Comparison of ENCODE assay signal across 11 cellular contexts in genomic region chr10:93124580-93125318, GRCh38. TPM values are rescaled to one million over a fixed set of nuclear protein-coding genes. Genes with fewer than 3 reads are reported as not detected.
A peak's percentile ranks its signal among the peaks of the same experiment; 100 is the strongest.
DNase-seq lines count a peak whose midpoint lies in the region; ATAC-seq, FAIRE-seq and TF ChIP-seq lines count a peak whose summit lies in the region.
"Had no signal": no experiment of that assay in that cellular context is flagged by ENCODE, and none has a peak within 500 bp of the region (broad histone marks: within the 10 kb centered on the region; RNA-seq: fewer than 3 reads in every experiment).

No MANE protein-coding gene starts in this region.

- no peak for FAIRE-seq in pancreas (lab: Jason Lieb, UNC)

- H3K4me1 Mint-ChIP-seq in CD8-positive, alpha-beta memory T cell, result peaks cover 20 to 31% (median 28%) of the 10 kb centered on the region in 3 donors
- peaks cover 11% of the 10 kb centered on the region for H3K4me1 Mint-ChIP-seq in stimulated activated naive CD8-positive, alpha-beta T cell treated with anti-CD3 and anti-CD28 coated beads, Interleukin-15, amount 100 ng/mL, for 72 hours

- POLR2A ChIA-PET in CD8-positive, alpha-beta memory T cell (lab: Charles Lee), result no interaction called here

- intact Hi-C loops in pancreas (cut with DNase I), result no loop called here

- H3K27ac Mint-ChIP-seq in CD8-positive, alpha-beta memory T cell, result peak overlapping the region in 5 of 8 donors; percentile 1 to 85 (median 8)
- no peak overlapping the region for H3K27ac Mint-ChIP-seq in stimulated activated naive CD8-positive, alpha-beta T cell treated with anti-CD3 and anti-CD28 coated beads, Interleukin-15, amount 100 ng/mL, for 72 hours

- peaks cover 0 to 9% (median 3%) of the 10 kb centered on the region in 3 donors for H3K36me3 Mint-ChIP-seq in CD8-positive, alpha-beta memory T cell

- 47 to 51% methylated on average over 6 of the region's 6 CpGs for WGBS in pancreas, 2 donors

- peak overlapping the region in 6 of 7 donors; percentile 27 to 75 (median 65) for H3K4me3 Mint-ChIP-seq in CD8-positive, alpha-beta memory T cell
- no peak overlapping the region for H3K4me3 Mint-ChIP-seq in stimulated activated naive CD8-positive, alpha-beta T cell treated with anti-CD3 and anti-CD28 coated beads, Interleukin-15, amount 100 ng/mL, for 72 hours

- H3K9me3 Mint-ChIP-seq in CD8-positive, alpha-beta memory T cell, result peaks cover 11 to 27% (median 21%) of the 10 kb centered on the region in 5 donors
- peaks cover 22 to 33% of the 10 kb centered on the region in 2 donors for H3K9me3 Mint-ChIP-seq in stimulated activated naive CD8-positive, alpha-beta T cell treated with anti-CD3 and anti-CD28 coated beads, Interleukin-15, amount 100 ng/mL, for 72 hours

- H3K36me3 ChIP-seq in CD8-positive, alpha-beta memory T cell (ENCODE audit: insufficient read depth, low read length), result no peaks in the 10 kb centered on the region
- no peaks in the 10 kb centered on the region for H3K36me3 ChIP-seq in pancreas

- no peak overlapping the region for H3K4me3 ChIP-seq in CD8-positive, alpha-beta memory T cell (ENCODE audit: low read length)
- H3K4me3 ChIP-seq in pancreas, result no peak overlapping the region

- ATAC-seq in GM21447 (IDR thresholded peaks at IDR 0.05; ENCODE audit: unreplicated experiment), result peak; percentile 76
- peak; percentile 72 for ATAC-seq in HG03520 (IDR thresholded peaks at IDR 0.05; ENCODE audit: unreplicated experiment)
- ATAC-seq in stimulated activated naive CD8-positive, alpha-beta T cell treated with anti-CD3 and anti-CD28 coated beads, Interleukin-15, amount 100 ng/mL, for 72 hours, result no peak
- no peak for ATAC-seq in GM21526 (IDR thresholded peaks at IDR 0.05; ENCODE audit: low FRiP score, unreplicated experiment)
- ATAC-seq in pancreas, result no peak

- CTCF ChIA-PET in CD8-positive, alpha-beta memory T cell (lab: Charles Lee), result no interaction called here

- peaks cover 4 to 6% of the 10 kb centered on the region in 2 donors for H3K27me3 Mint-ChIP-seq in CD8-positive, alpha-beta memory T cell
- H3K27me3 Mint-ChIP-seq in stimulated activated naive CD8-positive, alpha-beta T cell treated with anti-CD3 and anti-CD28 coated beads, Interleukin-15, amount 100 ng/mL, for 72 hours, result no peaks in the 10 kb centered on the region

- no peaks in the 10 kb centered on the region for H3K27me3 ChIP-seq in CD8-positive, alpha-beta memory T cell (ENCODE audit: insufficient read depth, low read length, poor library complexity, severe bottlenecking)
- no peaks in the 10 kb centered on the region for H3K27me3 ChIP-seq in pancreas

- peaks cover 23% of the 10 kb centered on the region for H3K4me1 ChIP-seq in CD8-positive, alpha-beta memory T cell (ENCODE audit: insufficient read depth, low read length)
- H3K4me1 ChIP-seq in pancreas, result no peaks in the 10 kb centered on the region

- H3K9me3 ChIP-seq in CD8-positive, alpha-beta memory T cell (ENCODE audit: low read length), result peaks cover 12% of the 10 kb centered on the region
- H3K9me3 ChIP-seq in pancreas, result no peaks in the 10 kb centered on the region

- DNase-seq in CD8-positive, alpha-beta memory T cell, result peak in 2 of 5 donors; percentile 11 to 13
- peak; percentile 39 for DNase-seq in central memory CD4-positive, alpha-beta T cell
- DNase-seq in stimulated activated naive CD8-positive, alpha-beta T cell treated with anti-CD3 and anti-CD28 coated beads, Interleukin-15, amount 100 ng/mL, for 72 hours, result no peak
- DNase-seq in DMS153 (lab: John Stamatoyannopoulos, UW) (no peak), pancreas (no peak)
- DNase-seq: effector CD4-positive, alpha-beta T cell; hippocampal formation had no signal

- no peak for TF ChIP-seq CTCF in pancreas (IDR thresholded peaks at IDR 0.05)

- no peak overlapping the region for H3K27ac ChIP-seq in CD8-positive, alpha-beta memory T cell (ENCODE audit: low read depth, low read length)
- H3K27ac ChIP-seq in pancreas, result no peak overlapping the region

RNA-seq across cellular contexts. Expression of gene CYP26A1, which starts 51.1 kb away (rescaled TPM):
- not detected for total RNA-seq in CD8-positive, alpha-beta memory T cell
- not detected for polyA plus RNA-seq in CD8-positive, alpha-beta memory T cell
- total RNA-seq in pancreas, result not detected
- under 1 TPM; 0.11 to 0.35 TPM for polyA plus RNA-seq in pancreas
- total RNA-seq: subcutaneous adipose tissue had no signal

Comparison
In these comparisons a context has a peak if more than half of its experiments do, and no peak if none do; other contexts are left out.
1. H3K27ac Mint-ChIP-seq: peak in CD8-positive, alpha-beta memory T cell (5 of 8); none in stimulated activated naive CD8-positive, alpha-beta T cell treated with anti-CD3 and anti-CD28 coated beads, Interleukin-15, amount 100 ng/mL, for 72 hours (0 of 2).
2. H3K4me3 Mint-ChIP-seq: peak in CD8-positive, alpha-beta memory T cell (6 of 7); none in stimulated activated naive CD8-positive, alpha-beta T cell treated with anti-CD3 and anti-CD28 coated beads, Interleukin-15, amount 100 ng/mL, for 72 hours (0 of 2).
3. ATAC-seq: peak in GM21447 (single experiment) and HG03520 (single experiment); none in stimulated activated naive CD8-positive, alpha-beta T cell treated with anti-CD3 and anti-CD28 coated beads, Interleukin-15, amount 100 ng/mL, for 72 hours (single experiment), GM21526 (single experiment) and pancreas (0 of 4).